Comparison of ENCODE assay signal across 1 cellular context in the genomic region with DNA sequence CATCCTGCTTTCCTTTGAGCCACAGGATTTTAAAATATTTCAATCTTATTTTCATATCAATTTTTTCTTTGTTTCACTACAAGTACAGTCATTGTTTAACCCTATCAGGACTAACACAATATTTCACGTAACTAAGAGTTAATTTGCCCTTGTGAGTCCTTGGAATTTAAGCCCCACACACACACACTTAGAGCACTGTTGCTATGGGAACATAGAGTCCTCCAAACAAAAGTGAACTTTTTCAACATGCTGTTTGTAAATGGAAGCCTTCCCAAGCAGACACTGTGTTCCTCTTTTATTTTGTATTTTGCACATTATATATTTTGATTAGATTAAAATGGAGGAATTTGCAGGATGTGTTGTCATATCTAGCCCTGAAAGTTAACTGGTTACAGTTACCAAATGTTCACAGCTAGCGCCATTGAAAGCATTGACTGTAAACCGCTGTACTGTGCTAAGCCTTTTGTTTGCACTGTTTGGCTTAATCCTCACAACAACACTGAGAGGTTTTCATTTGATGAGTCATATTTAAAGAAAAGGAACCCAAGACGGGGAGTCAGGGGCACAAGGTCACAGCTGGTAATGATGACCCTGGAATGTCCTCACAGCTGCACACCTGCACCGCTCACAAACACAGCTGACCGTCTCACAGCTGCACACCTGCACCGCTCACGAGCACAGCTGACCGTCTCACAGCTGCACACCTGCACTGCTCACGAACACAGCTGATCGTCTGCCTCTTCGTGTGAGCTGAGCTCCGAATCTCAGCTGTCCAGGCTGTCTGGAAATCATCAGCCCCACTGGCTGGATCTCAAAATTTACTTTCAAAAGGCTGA.
TF ChIP-seq lines count a peak whose summit lies in the region.

No MANE protein-coding gene starts in this region.

TF ChIP-seq in HepG2, 621 proteins besides CTCF, POLR2A, EP300 and RAD21 (continued from another document and continues in another):
- TF ChIP-seq, protein P1, sequence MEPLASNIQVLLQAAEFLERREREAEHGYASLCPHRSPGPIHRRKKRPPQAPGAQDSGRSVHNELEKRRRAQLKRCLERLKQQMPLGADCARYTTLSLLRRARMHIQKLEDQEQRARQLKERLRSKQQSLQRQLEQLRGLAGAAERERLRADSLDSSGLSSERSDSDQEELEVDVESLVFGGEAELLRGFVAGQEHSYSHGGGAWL (CRISPR knock-in tag; IDR thresholded peaks at IDR 0.05) = no peak
- no peak for TF ChIP-seq ZNF143 (CRISPR knock-in tag; IDR thresholded peaks at IDR 0.05)
- no peak for TF ChIP-seq FOXP1 (IDR thresholded peaks at IDR 0.05)
- peak; percentile 74 for TF ChIP-seq FOXP1 (CRISPR knock-in tag; IDR thresholded peaks at IDR 0.05)
- no peak for TF ChIP-seq ZMYM2 (CRISPR knock-in tag; IDR thresholded peaks at IDR 0.05)
- no peak; a peak in 1 of 4 replicates for TF ChIP-seq KLF16 (CRISPR knock-in tag; IDR thresholded peaks at IDR 0.05)
- TF ChIP-seq FLYWCH1 (CRISPR knock-in tag; IDR thresholded peaks at IDR 0.05) = no peak
- TF ChIP-seq ZNF773 (CRISPR knock-in tag; IDR thresholded peaks at IDR 0.05; ENCODE audit: borderline replicate concordance) = no peak
- TF ChIP-seq SPEN (CRISPR knock-in tag; IDR thresholded peaks at IDR 0.05; ENCODE audit: low read depth) = no peak
- TF ChIP-seq ERF (CRISPR knock-in tag; IDR thresholded peaks at IDR 0.05) = peak; percentile 28; the same call in 1 of the 2 replicates
- TF ChIP-seq, protein P2, sequence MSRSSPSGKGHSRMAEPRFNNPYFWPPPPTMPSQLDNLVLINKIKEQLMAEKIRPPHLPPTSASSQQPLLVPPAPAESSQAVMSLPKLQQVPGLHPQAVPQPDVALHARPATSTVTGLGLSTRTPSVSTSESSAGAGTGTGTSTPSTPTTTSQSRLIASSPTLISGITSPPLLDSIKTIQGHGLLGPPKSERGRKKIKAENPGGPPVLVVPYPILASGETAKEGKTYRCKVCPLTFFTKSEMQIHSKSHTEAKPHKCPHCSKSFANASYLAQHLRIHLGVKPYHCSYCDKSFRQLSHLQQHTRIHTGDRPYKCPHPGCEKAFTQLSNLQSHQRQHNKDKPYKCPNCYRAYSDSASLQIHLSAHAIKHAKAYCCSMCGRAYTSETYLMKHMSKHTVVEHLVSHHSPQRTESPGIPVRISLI (CRISPR knock-in tag; IDR thresholded peaks at IDR 0.05; ENCODE audit: borderline replicate concordance) = peak; percentile 36; the same call in 1 of the 2 replicates
- TF ChIP-seq, protein P3, sequence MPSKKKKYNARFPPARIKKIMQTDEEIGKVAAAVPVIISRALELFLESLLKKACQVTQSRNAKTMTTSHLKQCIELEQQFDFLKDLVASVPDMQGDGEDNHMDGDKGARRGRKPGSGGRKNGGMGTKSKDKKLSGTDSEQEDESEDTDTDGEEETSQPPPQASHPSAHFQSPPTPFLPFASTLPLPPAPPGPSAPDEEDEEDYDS (CRISPR knock-in tag; IDR thresholded peaks at IDR 0.05) = no peak
- TF ChIP-seq NCOA2 (CRISPR knock-in tag; IDR thresholded peaks at IDR 0.05) = peak; percentile 58
- TF ChIP-seq, protein P4, sequence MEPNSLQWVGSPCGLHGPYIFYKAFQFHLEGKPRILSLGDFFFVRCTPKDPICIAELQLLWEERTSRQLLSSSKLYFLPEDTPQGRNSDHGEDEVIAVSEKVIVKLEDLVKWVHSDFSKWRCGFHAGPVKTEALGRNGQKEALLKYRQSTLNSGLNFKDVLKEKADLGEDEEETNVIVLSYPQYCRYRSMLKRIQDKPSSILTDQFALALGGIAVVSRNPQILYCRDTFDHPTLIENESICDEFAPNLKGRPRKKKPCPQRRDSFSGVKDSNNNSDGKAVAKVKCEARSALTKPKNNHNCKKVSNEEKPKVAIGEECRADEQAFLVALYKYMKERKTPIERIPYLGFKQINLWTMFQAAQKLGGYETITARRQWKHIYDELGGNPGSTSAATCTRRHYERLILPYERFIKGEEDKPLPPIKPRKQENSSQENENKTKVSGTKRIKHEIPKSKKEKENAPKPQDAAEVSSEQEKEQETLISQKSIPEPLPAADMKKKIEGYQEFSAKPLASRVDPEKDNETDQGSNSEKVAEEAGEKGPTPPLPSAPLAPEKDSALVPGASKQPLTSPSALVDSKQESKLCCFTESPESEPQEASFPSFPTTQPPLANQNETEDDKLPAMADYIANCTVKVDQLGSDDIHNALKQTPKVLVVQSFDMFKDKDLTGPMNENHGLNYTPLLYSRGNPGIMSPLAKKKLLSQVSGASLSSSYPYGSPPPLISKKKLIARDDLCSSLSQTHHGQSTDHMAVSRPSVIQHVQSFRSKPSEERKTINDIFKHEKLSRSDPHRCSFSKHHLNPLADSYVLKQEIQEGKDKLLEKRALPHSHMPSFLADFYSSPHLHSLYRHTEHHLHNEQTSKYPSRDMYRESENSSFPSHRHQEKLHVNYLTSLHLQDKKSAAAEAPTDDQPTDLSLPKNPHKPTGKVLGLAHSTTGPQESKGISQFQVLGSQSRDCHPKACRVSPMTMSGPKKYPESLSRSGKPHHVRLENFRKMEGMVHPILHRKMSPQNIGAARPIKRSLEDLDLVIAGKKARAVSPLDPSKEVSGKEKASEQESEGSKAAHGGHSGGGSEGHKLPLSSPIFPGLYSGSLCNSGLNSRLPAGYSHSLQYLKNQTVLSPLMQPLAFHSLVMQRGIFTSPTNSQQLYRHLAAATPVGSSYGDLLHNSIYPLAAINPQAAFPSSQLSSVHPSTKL (CRISPR knock-in tag; IDR thresholded peaks at IDR 0.05) = peak; percentile 90
- peak; percentile 68; the same call in 1 of the 2 replicates for TF ChIP-seq ZNF331 (CRISPR knock-in tag; IDR thresholded peaks at IDR 0.05)
- TF ChIP-seq HNRNPL (IDR thresholded peaks at IDR 0.05; ENCODE audit: low read depth, low read length) = no peak
- TF ChIP-seq BORCS8-MEF2B (CRISPR knock-in tag; IDR thresholded peaks at IDR 0.05) = peak; percentile 67
- peak; percentile 37; the same call in 1 of the 2 replicates for TF ChIP-seq ZNF232 (CRISPR knock-in tag; IDR thresholded peaks at IDR 0.05; ENCODE audit: borderline replicate concordance)
- TF ChIP-seq, protein P5, sequence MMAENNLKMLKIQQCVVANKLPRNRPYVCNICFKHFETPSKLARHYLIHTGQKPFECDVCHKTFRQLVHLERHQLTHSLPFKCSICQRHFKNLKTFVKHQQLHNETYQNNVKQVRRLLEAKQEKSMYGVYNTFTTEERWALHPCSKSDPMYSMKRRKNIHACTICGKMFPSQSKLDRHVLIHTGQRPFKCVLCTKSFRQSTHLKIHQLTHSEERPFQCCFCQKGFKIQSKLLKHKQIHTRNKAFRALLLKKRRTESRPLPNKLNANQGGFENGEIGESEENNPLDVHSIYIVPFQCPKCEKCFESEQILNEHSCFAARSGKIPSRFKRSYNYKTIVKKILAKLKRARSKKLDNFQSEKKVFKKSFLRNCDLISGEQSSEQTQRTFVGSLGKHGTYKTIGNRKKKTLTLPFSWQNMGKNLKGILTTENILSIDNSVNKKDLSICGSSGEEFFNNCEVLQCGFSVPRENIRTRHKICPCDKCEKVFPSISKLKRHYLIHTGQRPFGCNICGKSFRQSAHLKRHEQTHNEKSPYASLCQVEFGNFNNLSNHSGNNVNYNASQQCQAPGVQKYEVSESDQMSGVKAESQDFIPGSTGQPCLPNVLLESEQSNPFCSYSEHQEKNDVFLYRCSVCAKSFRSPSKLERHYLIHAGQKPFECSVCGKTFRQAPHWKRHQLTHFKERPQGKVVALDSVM (CRISPR knock-in tag; IDR thresholded peaks at IDR 0.05) = no peak
- TF ChIP-seq ZNF878 (CRISPR knock-in tag; IDR thresholded peaks at IDR 0.05) = no peak
- no peak for TF ChIP-seq U2AF1 (optimal IDR thresholded peaks at IDR 0.05; ENCODE audit: low read depth, low read length)
- no peak for TF ChIP-seq ATAD3A (CRISPR knock-in tag; IDR thresholded peaks at IDR 0.05)
- no peak for TF ChIP-seq RFXAP (CRISPR knock-in tag; IDR thresholded peaks at IDR 0.05; ENCODE audit: borderline replicate concordance)
- no peak for TF ChIP-seq NFATC3 (CRISPR knock-in tag; IDR thresholded peaks at IDR 0.05)
- no peak for TF ChIP-seq ZNF747 (CRISPR knock-in tag; IDR thresholded peaks at IDR 0.05; ENCODE audit: borderline replicate concordance)
- no peak for TF ChIP-seq KMT2B (CRISPR knock-in tag; IDR thresholded peaks at IDR 0.05)
- no peak for TF ChIP-seq ZNF253 (CRISPR knock-in tag; IDR thresholded peaks at IDR 0.05; ENCODE audit: borderline replicate concordance)
- 0 out of 2 replicates have a peak, but pooled peaks have one; percentile 22 for TF ChIP-seq ZNF430 (CRISPR knock-in tag; IDR thresholded peaks at IDR 0.05)
- TF ChIP-seq, protein P6, sequence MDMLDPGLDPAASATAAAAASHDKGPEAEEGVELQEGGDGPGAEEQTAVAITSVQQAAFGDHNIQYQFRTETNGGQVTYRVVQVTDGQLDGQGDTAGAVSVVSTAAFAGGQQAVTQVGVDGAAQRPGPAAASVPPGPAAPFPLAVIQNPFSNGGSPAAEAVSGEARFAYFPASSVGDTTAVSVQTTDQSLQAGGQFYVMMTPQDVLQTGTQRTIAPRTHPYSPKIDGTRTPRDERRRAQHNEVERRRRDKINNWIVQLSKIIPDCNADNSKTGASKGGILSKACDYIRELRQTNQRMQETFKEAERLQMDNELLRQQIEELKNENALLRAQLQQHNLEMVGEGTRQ (IDR thresholded peaks at IDR 0.05; ENCODE audit: low read depth, low read length) = no peak
- TF ChIP-seq, protein P6 (CRISPR knock-in tag; IDR thresholded peaks at IDR 0.05; ENCODE audit: borderline replicate concordance) = no peak
- no peak for TF ChIP-seq ZFP82 (CRISPR knock-in tag; IDR thresholded peaks at IDR 0.05; ENCODE audit: borderline replicate concordance)
- no peak for TF ChIP-seq MBNL3 (CRISPR knock-in tag; conservative IDR thresholded peaks at IDR 0.05)
- TF ChIP-seq, protein P7, sequence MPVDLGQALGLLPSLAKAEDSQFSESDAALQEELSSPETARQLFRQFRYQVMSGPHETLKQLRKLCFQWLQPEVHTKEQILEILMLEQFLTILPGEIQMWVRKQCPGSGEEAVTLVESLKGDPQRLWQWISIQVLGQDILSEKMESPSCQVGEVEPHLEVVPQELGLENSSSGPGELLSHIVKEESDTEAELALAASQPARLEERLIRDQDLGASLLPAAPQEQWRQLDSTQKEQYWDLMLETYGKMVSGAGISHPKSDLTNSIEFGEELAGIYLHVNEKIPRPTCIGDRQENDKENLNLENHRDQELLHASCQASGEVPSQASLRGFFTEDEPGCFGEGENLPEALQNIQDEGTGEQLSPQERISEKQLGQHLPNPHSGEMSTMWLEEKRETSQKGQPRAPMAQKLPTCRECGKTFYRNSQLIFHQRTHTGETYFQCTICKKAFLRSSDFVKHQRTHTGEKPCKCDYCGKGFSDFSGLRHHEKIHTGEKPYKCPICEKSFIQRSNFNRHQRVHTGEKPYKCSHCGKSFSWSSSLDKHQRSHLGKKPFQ (CRISPR knock-in tag; IDR thresholded peaks at IDR 0.05; ENCODE audit: insufficient replicate concordance) = no peak
- TF ChIP-seq, protein P8, sequence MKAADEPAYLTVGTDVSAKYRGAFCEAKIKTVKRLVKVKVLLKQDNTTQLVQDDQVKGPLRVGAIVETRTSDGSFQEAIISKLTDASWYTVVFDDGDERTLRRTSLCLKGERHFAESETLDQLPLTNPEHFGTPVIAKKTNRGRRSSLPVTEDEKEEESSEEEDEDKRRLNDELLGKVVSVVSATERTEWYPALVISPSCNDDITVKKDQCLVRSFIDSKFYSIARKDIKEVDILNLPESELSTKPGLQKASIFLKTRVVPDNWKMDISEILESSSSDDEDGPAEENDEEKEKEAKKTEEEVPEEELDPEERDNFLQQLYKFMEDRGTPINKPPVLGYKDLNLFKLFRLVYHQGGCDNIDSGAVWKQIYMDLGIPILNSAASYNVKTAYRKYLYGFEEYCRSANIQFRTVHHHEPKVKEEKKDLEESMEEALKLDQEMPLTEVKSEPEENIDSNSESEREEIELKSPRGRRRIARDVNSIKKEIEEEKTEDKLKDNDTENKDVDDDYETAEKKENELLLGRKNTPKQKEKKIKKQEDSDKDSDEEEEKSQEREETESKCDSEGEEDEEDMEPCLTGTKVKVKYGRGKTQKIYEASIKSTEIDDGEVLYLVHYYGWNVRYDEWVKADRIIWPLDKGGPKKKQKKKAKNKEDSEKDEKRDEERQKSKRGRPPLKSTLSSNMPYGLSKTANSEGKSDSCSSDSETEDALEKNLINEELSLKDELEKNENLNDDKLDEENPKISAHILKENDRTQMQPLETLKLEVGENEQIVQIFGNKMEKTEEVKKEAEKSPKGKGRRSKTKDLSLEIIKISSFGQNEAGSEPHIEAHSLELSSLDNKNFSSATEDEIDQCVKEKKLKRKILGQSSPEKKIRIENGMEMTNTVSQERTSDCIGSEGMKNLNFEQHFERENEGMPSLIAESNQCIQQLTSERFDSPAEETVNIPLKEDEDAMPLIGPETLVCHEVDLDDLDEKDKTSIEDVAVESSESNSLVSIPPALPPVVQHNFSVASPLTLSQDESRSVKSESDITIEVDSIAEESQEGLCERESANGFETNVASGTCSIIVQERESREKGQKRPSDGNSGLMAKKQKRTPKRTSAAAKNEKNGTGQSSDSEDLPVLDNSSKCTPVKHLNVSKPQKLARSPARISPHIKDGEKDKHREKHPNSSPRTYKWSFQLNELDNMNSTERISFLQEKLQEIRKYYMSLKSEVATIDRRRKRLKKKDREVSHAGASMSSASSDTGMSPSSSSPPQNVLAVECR (CRISPR knock-in tag; IDR thresholded peaks at IDR 0.05; ENCODE audit: borderline replicate concordance) = peak; percentile 70
